ENCODE assay signal across 8 cellular contexts in genomic region chr7:142459557-142459963, GRCh38.
DNase-seq lines count a peak whose midpoint lies in the region; ATAC-seq lines count a peak whose summit lies in the region.

No MANE protein-coding gene starts in this region.

- H3K4me3 ChIP-seq in right cardiac atrium (ENCODE audit: low read length) (no peak overlapping the region), skeletal muscle satellite cell (ENCODE audit: low read length) (no peak overlapping the region)

- peaks cover 37% of the 10 kb centered on the region for H3K4me1 Mint-ChIP-seq in activated naive CD8-positive, alpha-beta T cell treated with anti-CD3 and anti-CD28 coated beads for 36 hours

- no peaks in the 10 kb centered on the region for H3K9me3 ChIP-seq in right cardiac atrium (ENCODE audit: control insufficient read depth, low read length)
- no peaks in the 10 kb centered on the region for H3K9me3 ChIP-seq in skeletal muscle satellite cell (replicated peaks; ENCODE audit: low read length)

- no peaks in the 10 kb centered on the region for H3K36me3 ChIP-seq in skeletal muscle satellite cell (ENCODE audit: insufficient read depth, low read length)

- peak; percentile 68 for DNase-seq in COLO829 (ENCODE audit: low spot score)
- peak; percentile 30 for DNase-seq in NCI-H2171 (lab: John Stamatoyannopoulos, UW)
- no peak for DNase-seq in activated naive CD8-positive, alpha-beta T cell treated with anti-CD3 and anti-CD28 coated beads for 36 hours
- DNase-seq in right cardiac atrium = no peak
- DNase-seq in UCSD-AML1 (lab: John Stamatoyannopoulos, UW; ENCODE audit: unreplicated experiment) = no peak

- peak overlapping the region; percentile 19 for H3K4me3 Mint-ChIP-seq in activated naive CD8-positive, alpha-beta T cell treated with anti-CD3 and anti-CD28 coated beads for 36 hours

- no peak overlapping the region for H3K27ac ChIP-seq in right cardiac atrium (ENCODE audit: low read length)

- H3K27me3 Mint-ChIP-seq in activated naive CD8-positive, alpha-beta T cell treated with anti-CD3 and anti-CD28 coated beads for 36 hours = no peaks in the 10 kb centered on the region

- H3K4me1 ChIP-seq in right cardiac atrium (ENCODE audit: control insufficient read depth, insufficient read depth, low read length) (no peaks in the 10 kb centered on the region), skeletal muscle satellite cell (ENCODE audit: control insufficient read depth, insufficient read depth, low read length) (peaks cover 49% of the 10 kb centered on the region)

- H3K9ac ChIP-seq in skeletal muscle satellite cell (ENCODE audit: low read depth, low read length) = peak overlapping the region; percentile 73

- ATAC-seq in GM18858 (IDR thresholded peaks at IDR 0.05; ENCODE audit: unreplicated experiment) (peak; percentile 70), HG02973 (IDR thresholded peaks at IDR 0.05; ENCODE audit: unreplicated experiment) (peak; percentile 84), right cardiac atrium (peak; percentile 72 to 78)

- H3K36me3 Mint-ChIP-seq in activated naive CD8-positive, alpha-beta T cell treated with anti-CD3 and anti-CD28 coated beads for 36 hours = no peaks in the 10 kb centered on the region

- WGBS in right cardiac atrium = 9% methylated on average over 5 of the region's 5 CpGs

- no peaks in the 10 kb centered on the region for H3K9me3 Mint-ChIP-seq in activated naive CD8-positive, alpha-beta T cell treated with anti-CD3 and anti-CD28 coated beads for 36 hours

- intact Hi-C loops in right cardiac atrium (cut with DNase I) = no loop called here

- no peak overlapping the region for H3K4me2 ChIP-seq in skeletal muscle satellite cell (ENCODE audit: low read length)

- H3K27ac Mint-ChIP-seq in activated naive CD8-positive, alpha-beta T cell treated with anti-CD3 and anti-CD28 coated beads for 36 hours = peak overlapping the region; percentile 26

- no peaks in the 10 kb centered on the region for H3K27me3 ChIP-seq in right cardiac atrium (ENCODE audit: control insufficient read depth, insufficient read depth)
- H3K27me3 ChIP-seq in skeletal muscle satellite cell (ENCODE audit: control insufficient read depth, insufficient read depth, low read length) = no peaks in the 10 kb centered on the region

Comparison
In these comparisons a context has a peak if more than half of its experiments do, and no peak if none do; other contexts are left out.
1. DNase-seq: peak in COLO829 (single experiment) and NCI-H2171 (single experiment); none in activated naive CD8-positive, alpha-beta T cell treated with anti-CD3 and anti-CD28 coated beads for 36 hours (single experiment), right cardiac atrium (0 of 3) and UCSD-AML1 (single experiment).
2. Peak in every context shown above with its lines, with median percentiles within 50 percentile points of each other: ATAC-seq.